In genomic region chr5:59005934-59006701, GRCh38 we compare ENCODE assay signal across 16 cellular contexts.
DNase-seq lines count a peak whose midpoint lies in the region; ATAC-seq and TF ChIP-seq lines count a peak whose summit lies in the region.
"Had no signal": no experiment of that assay in that cellular context is flagged by ENCODE, and none has a peak within 500 bp of the region (broad histone marks: within the 10 kb centered on the region; RNA-seq: fewer than 3 reads in every experiment).

No MANE protein-coding gene starts in this region.

- H4K91ac ChIP-seq in mesenchymal stem cell (ENCODE audit: low read length): no peak overlapping the region

- H3K4me3 ChIP-seq in mesenchymal stem cell (ENCODE audit: insufficient read depth in 1 of 2, low read depth in 1 of 2, low read length in 2 of 2) (no peak overlapping the region), gastrocnemius medialis (no peak overlapping the region)
- H3K4me3 ChIP-seq: BLaER1 had no signal

- H3K36me3 ChIP-seq in mesenchymal stem cell (ENCODE audit: control insufficient read depth in 1 of 2, insufficient read depth in 2 of 2, low read depth in 1 of 2, low read length in 2 of 2) (no peaks in the 10 kb centered on the region), gastrocnemius medialis (no peaks in the 10 kb centered on the region)

- H2AFZ ChIP-seq in mesenchymal stem cell (ENCODE audit: low read depth, low read length): no peak overlapping the region

- no peak overlapping the region for H2BK120ac ChIP-seq in mesenchymal stem cell (ENCODE audit: low read depth, low read length)

- no peaks in the 10 kb centered on the region for H3K27me3 Mint-ChIP-seq in natural killer cell (ENCODE audit: low read depth in 2 of 2)
- no peaks in the 10 kb centered on the region for H3K27me3 Mint-ChIP-seq in natural killer cell treated with Interleukin-12 subunit alpha and Interleukin-12 subunit beta and Interleukin-15 and Interleukin-18, amount 100 ng/mL, for 72 hours
- H3K27me3 Mint-ChIP-seq in T-helper 17 cell: no peaks in the 10 kb centered on the region
- no peaks in the 10 kb centered on the region for H3K27me3 Mint-ChIP-seq in osteocyte (ENCODE audit: unreplicated experiment)
- H3K27me3 Mint-ChIP-seq: CD8-positive, alpha-beta memory T cell had no signal

- H3K9me3 Mint-ChIP-seq in natural killer cell (no peaks in the 10 kb centered on the region), osteocyte (ENCODE audit: unreplicated experiment) (no peaks in the 10 kb centered on the region)
- H3K9me3 Mint-ChIP-seq in natural killer cell treated with Interleukin-12 subunit alpha and Interleukin-12 subunit beta and Interleukin-15 and Interleukin-18, amount 100 ng/mL, for 72 hours: no peaks in the 10 kb centered on the region
- H3K9me3 Mint-ChIP-seq: H9 had no signal

- no peak overlapping the region for H3K9ac ChIP-seq in mesenchymal stem cell (ENCODE audit: low read length)
- H3K9ac ChIP-seq: BLaER1 had no signal

- H3K27me3 ChIP-seq in mesenchymal stem cell (ENCODE audit: control insufficient read depth in 1 of 2, insufficient read depth in 1 of 2, low read length in 2 of 2): no peaks in the 10 kb centered on the region
- no peaks in the 10 kb centered on the region for H3K27me3 ChIP-seq in gastrocnemius medialis
- H3K27me3 ChIP-seq: BLaER1 had no signal

- H3K27ac Mint-ChIP-seq in natural killer cell (peak overlapping the region; percentile 15 to 61), T-helper 17 cell (no peak overlapping the region), osteocyte (ENCODE audit: unreplicated experiment) (no peak overlapping the region)
- no peak overlapping the region for H3K27ac Mint-ChIP-seq in natural killer cell treated with Interleukin-12 subunit alpha and Interleukin-12 subunit beta and Interleukin-15 and Interleukin-18, amount 100 ng/mL, for 72 hours
- H3K27ac Mint-ChIP-seq: CD8-positive, alpha-beta memory T cell had no signal

- H3K4me1 Mint-ChIP-seq in natural killer cell (peaks cover 64 to 77% of the 10 kb centered on the region in 2 donors), T-helper 17 cell (peaks cover 49% of the 10 kb centered on the region), osteocyte (ENCODE audit: unreplicated experiment) (peaks cover 6% of the 10 kb centered on the region)
- peaks cover 57 to 58% of the 10 kb centered on the region in 2 donors for H3K4me1 Mint-ChIP-seq in natural killer cell treated with Interleukin-12 subunit alpha and Interleukin-12 subunit beta and Interleukin-15 and Interleukin-18, amount 100 ng/mL, for 72 hours (ENCODE audit: low read depth in 2 of 2)

- H3K4me1 ChIP-seq in mesenchymal stem cell (ENCODE audit: control insufficient read depth, insufficient read depth, low read depth, low read length) (peaks cover 2% of the 10 kb centered on the region), gastrocnemius medialis (peaks cover 83 to 91% of the 10 kb centered on the region in 2 donors)
- H3K4me1 ChIP-seq: BLaER1 had no signal

- no peak overlapping the region for H3K23ac ChIP-seq in mesenchymal stem cell (ENCODE audit: low read length in 2 of 2)

- no peak overlapping the region for H4K8ac ChIP-seq in mesenchymal stem cell (ENCODE audit: low read length)

- H2BK12ac ChIP-seq in mesenchymal stem cell (ENCODE audit: low read length in 2 of 2): no peak overlapping the region

- no peak overlapping the region for H2BK5ac ChIP-seq in mesenchymal stem cell (ENCODE audit: low read depth, low read length, poor library complexity, severe bottlenecking)

- no peak overlapping the region for H3K4me3 Mint-ChIP-seq in natural killer cell
- H3K4me3 Mint-ChIP-seq in natural killer cell treated with Interleukin-12 subunit alpha and Interleukin-12 subunit beta and Interleukin-15 and Interleukin-18, amount 100 ng/mL, for 72 hours: no peak overlapping the region
- H3K4me3 Mint-ChIP-seq in T-helper 17 cell: peak overlapping the region; percentile 52
- H3K4me3 Mint-ChIP-seq in osteocyte (ENCODE audit: unreplicated experiment): no peak overlapping the region
- H3K4me3 Mint-ChIP-seq: CD8-positive, alpha-beta memory T cell; H9 had no signal

- no peak overlapping the region for H2BK15ac ChIP-seq in mesenchymal stem cell (ENCODE audit: low read depth, poor library complexity, severe bottlenecking)

- H3K4ac ChIP-seq in mesenchymal stem cell (ENCODE audit: low read depth in 1 of 2, low read length in 2 of 2): no peak overlapping the region

- no peak overlapping the region for H3K4me2 ChIP-seq in mesenchymal stem cell (ENCODE audit: low read length, poor library complexity, severe bottlenecking)
- H3K4me2 ChIP-seq: BLaER1 had no signal

- DNase-seq in natural killer cell (no peak), T-helper 17 cell (no peak), mesenchymal stem cell (no peak), gastrocnemius medialis (no peak), osteocyte (ENCODE audit: extremely low spot score, unreplicated experiment) (no peak)
- no peak for DNase-seq in natural killer cell treated with Interleukin-12 subunit alpha and Interleukin-12 subunit beta and Interleukin-15 and Interleukin-18, amount 100 ng/mL, for 72 hours (ENCODE audit: low spot score)
- DNase-seq: Caco-2; CD8-positive, alpha-beta memory T cell; DND-41; GDM1; GOT3; H9 had no signal

- H3K79me1 ChIP-seq in mesenchymal stem cell (replicated peaks; ENCODE audit: low read length, poor library complexity, severe bottlenecking): peaks cover 9% of the 10 kb centered on the region

- TF ChIP-seq POLR2A in gastrocnemius medialis (IDR thresholded peaks at IDR 0.05): no peak

- ATAC-seq in natural killer cell (peak in 1 of 3 donors; percentile 35), T-helper 17 cell (peak; percentile 15), gastrocnemius medialis (no peak), HG03442 (IDR thresholded peaks at IDR 0.05; ENCODE audit: unreplicated experiment) (no peak), HG03378 (IDR thresholded peaks at IDR 0.05; ENCODE audit: unreplicated experiment) (no peak)
- ATAC-seq in natural killer cell treated with Interleukin-12 subunit alpha and Interleukin-12 subunit beta and Interleukin-15 and Interleukin-18, amount 100 ng/mL, for 72 hours: no peak
- ATAC-seq: HepG2 had no signal

- no peaks in the 10 kb centered on the region for H3K9me3 ChIP-seq in T-helper 17 cell (ENCODE audit: control insufficient read depth, low read length, poor library complexity, severe bottlenecking)
- H3K9me3 ChIP-seq in mesenchymal stem cell (ENCODE audit: control insufficient read depth, low read length): no peaks in the 10 kb centered on the region
- H3K9me3 ChIP-seq in gastrocnemius medialis: no peaks in the 10 kb centered on the region
- H3K9me3 ChIP-seq: Caco-2 had no signal

- in situ Hi-C loops in gastrocnemius medialis (cut with MboI; ENCODE audit: low sequenced_read_pairs in 4 of 4): loop anchor here (10.0 to 25.0 kb wide), 2 partner anchors 111 to 119 kb away; no protein-coding TSS in a partner anchor

- no peak overlapping the region for H3K14ac ChIP-seq in mesenchymal stem cell (ENCODE audit: low read length in 2 of 2)

- H3K18ac ChIP-seq in mesenchymal stem cell (ENCODE audit: low read depth in 1 of 2, low read length in 2 of 2): no peak overlapping the region

- H2AK5ac ChIP-seq in mesenchymal stem cell (ENCODE audit: low read length, severe bottlenecking): peak overlapping the region; percentile 29

- 98% methylated on average over 6 of the region's 7 CpGs for WGBS in mesenchymal stem cell

- intact Hi-C loops in natural killer cell (cut with micrococcal nuclease) (loop anchor here (5.0 kb wide), 1 partner anchor 119 kb away; no protein-coding TSS in a partner anchor), gastrocnemius medialis (cut with DNase I; ENCODE audit: low total_unique reads) (loop anchor here (2.0 to 10.0 kb wide), 3 partner anchors 81 to 359 kb away; no protein-coding TSS in a partner anchor)

- TF ChIP-seq CTCF in natural killer cell (IDR thresholded peaks at IDR 0.05): no peak
- no peak for TF ChIP-seq CTCF in gastrocnemius medialis (IDR thresholded peaks at IDR 0.05 in 4 of 5, conservative IDR thresholded peaks at IDR 0.05 in 1 of 5)
- TF ChIP-seq CTCF in osteocyte (IDR thresholded peaks at IDR 0.05): no peak

- H3K36me3 Mint-ChIP-seq in natural killer cell (no peaks in the 10 kb centered on the region), T-helper 17 cell (ENCODE audit: low read depth) (peaks cover 8% of the 10 kb centered on the region), osteocyte (ENCODE audit: unreplicated experiment) (peaks cover 3% of the 10 kb centered on the region)
- peaks cover 2% of the 10 kb centered on the region for H3K36me3 Mint-ChIP-seq in natural killer cell treated with Interleukin-12 subunit alpha and Interleukin-12 subunit beta and Interleukin-15 and Interleukin-18, amount 100 ng/mL, for 72 hours

- H3K27ac ChIP-seq in mesenchymal stem cell (ENCODE audit: low read length, poor library complexity, severe bottlenecking): no peak overlapping the region
- peak overlapping the region; percentile 58 to 79 (median 68) for H3K27ac ChIP-seq in gastrocnemius medialis
- H3K27ac ChIP-seq: BLaER1 had no signal

Comparison
In these comparisons a context has a peak if more than half of its experiments do, and no peak if none do; other contexts are left out.
1. H3K27ac Mint-ChIP-seq: peak in natural killer cell (2 of 2); none in natural killer cell treated with Interleukin-12 subunit alpha and Interleukin-12 subunit beta and Interleukin-15 and Interleukin-18, amount 100 ng/mL, for 72 hours (0 of 2), T-helper 17 cell (single experiment) and osteocyte (single experiment).